In the genomic region with DNA sequence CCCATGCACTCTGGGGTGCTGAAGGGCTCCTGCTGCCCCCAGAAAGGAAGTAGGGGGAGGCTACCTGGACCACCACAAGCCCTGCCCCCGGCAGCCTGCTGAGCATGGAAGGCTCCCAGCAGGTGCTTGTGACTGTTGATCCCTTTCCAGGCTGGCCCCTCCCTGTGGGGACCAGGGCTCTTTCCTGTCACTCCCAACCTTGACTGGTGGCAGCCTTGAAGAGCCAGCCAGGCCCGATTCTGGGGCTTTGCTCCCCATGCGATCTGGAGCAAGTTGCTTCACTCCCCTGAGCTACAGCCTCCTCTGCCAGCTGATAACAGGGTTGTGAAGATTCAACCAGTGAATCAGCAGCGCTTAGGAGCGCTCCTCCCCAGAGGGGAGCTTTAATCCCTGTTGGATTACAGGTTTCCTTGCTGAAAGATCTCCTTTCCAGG, we compare ENCODE assay signal across 1 cellular context.
A peak's percentile ranks its signal among the peaks of the same experiment; 100 is the strongest.
TF ChIP-seq lines count a peak whose summit lies in the region.

No MANE protein-coding gene starts in this region.

TF ChIP-seq in K562, 482 proteins besides CTCF, POLR2A, EP300 and RAD21 (continues in another document):
- TF ChIP-seq, protein P1, sequence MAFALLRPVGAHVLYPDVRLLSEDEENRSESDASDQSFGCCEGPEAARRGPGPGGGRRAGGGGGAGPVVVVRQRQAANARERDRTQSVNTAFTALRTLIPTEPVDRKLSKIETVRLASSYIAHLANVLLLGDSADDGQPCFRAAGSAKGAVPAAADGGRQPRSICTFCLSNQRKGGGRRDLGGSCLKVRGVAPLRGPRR (CRISPR knock-in tag; IDR thresholded peaks at IDR 0.05): no peak
- TF ChIP-seq PTRF (tag; IDR thresholded peaks at IDR 0.05): no peak
- TF ChIP-seq PHF21A (IDR thresholded peaks at IDR 0.05; ENCODE audit: borderline replicate concordance, low read depth): 0 out of 2 replicates have a peak, but pooled peaks have one; percentile 17
- TF ChIP-seq ESRRA (IDR thresholded peaks at IDR 0.05; ENCODE audit: borderline replicate concordance, low read depth): no peak
- TF ChIP-seq SAP30 (IDR thresholded peaks at IDR 0.05; ENCODE audit: borderline replicate concordance, insufficient read depth, low read depth, low read length, poor library complexity, severe bottlenecking): no peak
- no peak for TF ChIP-seq ZNF436 (CRISPR knock-in tag; IDR thresholded peaks at IDR 0.05)
- no peak for TF ChIP-seq SMARCB1 (IDR thresholded peaks at IDR 0.05; ENCODE audit: insufficient read length, low read depth)
- TF ChIP-seq HIVEP1 (CRISPR knock-in tag; IDR thresholded peaks at IDR 0.05): no peak
- no peak for TF ChIP-seq NBN (IDR thresholded peaks at IDR 0.05; ENCODE audit: low read depth)
- TF ChIP-seq NFE2 (IDR thresholded peaks at IDR 0.05; ENCODE audit: low read depth): no peak
- peak; percentile 73 for TF ChIP-seq CEBPB (tag; IDR thresholded peaks at IDR 0.05)
- TF ChIP-seq, protein P2, sequence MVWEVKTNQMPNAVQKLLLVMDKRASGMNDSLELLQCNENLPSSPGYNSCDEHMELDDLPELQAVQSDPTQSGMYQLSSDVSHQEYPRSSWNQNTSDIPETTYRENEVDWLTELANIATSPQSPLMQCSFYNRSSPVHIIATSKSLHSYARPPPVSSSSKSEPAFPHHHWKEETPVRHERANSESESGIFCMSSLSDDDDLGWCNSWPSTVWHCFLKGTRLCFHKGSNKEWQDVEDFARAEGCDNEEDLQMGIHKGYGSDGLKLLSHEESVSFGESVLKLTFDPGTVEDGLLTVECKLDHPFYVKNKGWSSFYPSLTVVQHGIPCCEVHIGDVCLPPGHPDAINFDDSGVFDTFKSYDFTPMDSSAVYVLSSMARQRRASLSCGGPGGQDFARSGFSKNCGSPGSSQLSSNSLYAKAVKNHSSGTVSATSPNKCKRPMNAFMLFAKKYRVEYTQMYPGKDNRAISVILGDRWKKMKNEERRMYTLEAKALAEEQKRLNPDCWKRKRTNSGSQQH (CRISPR knock-in tag; IDR thresholded peaks at IDR 0.05): no peak
- TF ChIP-seq, protein P3, sequence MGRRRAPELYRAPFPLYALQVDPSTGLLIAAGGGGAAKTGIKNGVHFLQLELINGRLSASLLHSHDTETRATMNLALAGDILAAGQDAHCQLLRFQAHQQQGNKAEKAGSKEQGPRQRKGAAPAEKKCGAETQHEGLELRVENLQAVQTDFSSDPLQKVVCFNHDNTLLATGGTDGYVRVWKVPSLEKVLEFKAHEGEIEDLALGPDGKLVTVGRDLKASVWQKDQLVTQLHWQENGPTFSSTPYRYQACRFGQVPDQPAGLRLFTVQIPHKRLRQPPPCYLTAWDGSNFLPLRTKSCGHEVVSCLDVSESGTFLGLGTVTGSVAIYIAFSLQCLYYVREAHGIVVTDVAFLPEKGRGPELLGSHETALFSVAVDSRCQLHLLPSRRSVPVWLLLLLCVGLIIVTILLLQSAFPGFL (CRISPR knock-in tag; IDR thresholded peaks at IDR 0.05): no peak
- no peak for TF ChIP-seq GTF2F1 (IDR thresholded peaks at IDR 0.05; ENCODE audit: low read depth, low read length)
- TF ChIP-seq DACH1 (IDR thresholded peaks at IDR 0.05; ENCODE audit: partially characterized antibody): peak; percentile 17
- no peak for TF ChIP-seq BMI1 (IDR thresholded peaks at IDR 0.05; ENCODE audit: low read length)
- TF ChIP-seq ELF4 (CRISPR knock-in tag; IDR thresholded peaks at IDR 0.05): no peak
- no peak for TF ChIP-seq BHLHE40 (IDR thresholded peaks at IDR 0.05; ENCODE audit: low read length)
- no peak for TF ChIP-seq TCF7 (IDR thresholded peaks at IDR 0.05; ENCODE audit: borderline replicate concordance)
- TF ChIP-seq, protein P4, sequence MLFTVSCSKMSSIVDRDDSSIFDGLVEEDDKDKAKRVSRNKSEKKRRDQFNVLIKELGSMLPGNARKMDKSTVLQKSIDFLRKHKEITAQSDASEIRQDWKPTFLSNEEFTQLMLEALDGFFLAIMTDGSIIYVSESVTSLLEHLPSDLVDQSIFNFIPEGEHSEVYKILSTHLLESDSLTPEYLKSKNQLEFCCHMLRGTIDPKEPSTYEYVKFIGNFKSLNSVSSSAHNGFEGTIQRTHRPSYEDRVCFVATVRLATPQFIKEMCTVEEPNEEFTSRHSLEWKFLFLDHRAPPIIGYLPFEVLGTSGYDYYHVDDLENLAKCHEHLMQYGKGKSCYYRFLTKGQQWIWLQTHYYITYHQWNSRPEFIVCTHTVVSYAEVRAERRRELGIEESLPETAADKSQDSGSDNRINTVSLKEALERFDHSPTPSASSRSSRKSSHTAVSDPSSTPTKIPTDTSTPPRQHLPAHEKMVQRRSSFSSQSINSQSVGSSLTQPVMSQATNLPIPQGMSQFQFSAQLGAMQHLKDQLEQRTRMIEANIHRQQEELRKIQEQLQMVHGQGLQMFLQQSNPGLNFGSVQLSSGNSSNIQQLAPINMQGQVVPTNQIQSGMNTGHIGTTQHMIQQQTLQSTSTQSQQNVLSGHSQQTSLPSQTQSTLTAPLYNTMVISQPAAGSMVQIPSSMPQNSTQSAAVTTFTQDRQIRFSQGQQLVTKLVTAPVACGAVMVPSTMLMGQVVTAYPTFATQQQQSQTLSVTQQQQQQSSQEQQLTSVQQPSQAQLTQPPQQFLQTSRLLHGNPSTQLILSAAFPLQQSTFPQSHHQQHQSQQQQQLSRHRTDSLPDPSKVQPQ (CRISPR knock-in tag; IDR thresholded peaks at IDR 0.05; ENCODE audit: borderline replicate concordance): no peak
- no peak for TF ChIP-seq ZNF212 (CRISPR knock-in tag; IDR thresholded peaks at IDR 0.05)
- TF ChIP-seq ZBTB40 (IDR thresholded peaks at IDR 0.05): no peak
- TF ChIP-seq ZBTB40 (CRISPR knock-in tag; IDR thresholded peaks at IDR 0.05): no peak
- TF ChIP-seq POLR2B (IDR thresholded peaks at IDR 0.05; ENCODE audit: low read depth, partially characterized antibody): no peak
- TF ChIP-seq NR2C2 (CRISPR knock-in tag; IDR thresholded peaks at IDR 0.05): no peak
- no peak for TF ChIP-seq NR2C2 (tag; IDR thresholded peaks at IDR 0.05)
- no peak for TF ChIP-seq MIER1 (IDR thresholded peaks at IDR 0.05; ENCODE audit: low read depth)
- no peak for TF ChIP-seq TAF7 (tag; IDR thresholded peaks at IDR 0.05)
- TF ChIP-seq HDAC2 (IDR thresholded peaks at IDR 0.05): no peak
- TF ChIP-seq, protein P5, sequence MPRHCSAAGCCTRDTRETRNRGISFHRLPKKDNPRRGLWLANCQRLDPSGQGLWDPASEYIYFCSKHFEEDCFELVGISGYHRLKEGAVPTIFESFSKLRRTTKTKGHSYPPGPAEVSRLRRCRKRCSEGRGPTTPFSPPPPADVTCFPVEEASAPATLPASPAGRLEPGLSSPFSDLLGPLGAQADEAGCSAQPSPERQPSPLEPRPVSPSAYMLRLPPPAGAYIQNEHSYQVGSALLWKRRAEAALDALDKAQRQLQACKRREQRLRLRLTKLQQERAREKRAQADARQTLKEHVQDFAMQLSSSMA (CRISPR knock-in tag; IDR thresholded peaks at IDR 0.05): no peak
- TF ChIP-seq SPI1 (IDR thresholded peaks at IDR 0.05; ENCODE audit: borderline replicate concordance, low read depth, low read length): no peak
- TF ChIP-seq, protein P6, sequence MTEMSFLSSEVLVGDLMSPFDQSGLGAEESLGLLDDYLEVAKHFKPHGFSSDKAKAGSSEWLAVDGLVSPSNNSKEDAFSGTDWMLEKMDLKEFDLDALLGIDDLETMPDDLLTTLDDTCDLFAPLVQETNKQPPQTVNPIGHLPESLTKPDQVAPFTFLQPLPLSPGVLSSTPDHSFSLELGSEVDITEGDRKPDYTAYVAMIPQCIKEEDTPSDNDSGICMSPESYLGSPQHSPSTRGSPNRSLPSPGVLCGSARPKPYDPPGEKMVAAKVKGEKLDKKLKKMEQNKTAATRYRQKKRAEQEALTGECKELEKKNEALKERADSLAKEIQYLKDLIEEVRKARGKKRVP (CRISPR knock-in tag; IDR thresholded peaks at IDR 0.05): no peak
- no peak for TF ChIP-seq IRF2 (CRISPR knock-in tag; IDR thresholded peaks at IDR 0.05)
- no peak for TF ChIP-seq SIX5 (IDR thresholded peaks at IDR 0.05; ENCODE audit: borderline replicate concordance in 1 of 2, insufficient read depth in 1 of 2, low read depth in 1 of 2, low read length in 2 of 2)
- TF ChIP-seq LCOR (CRISPR knock-in tag; IDR thresholded peaks at IDR 0.05): 0 out of 2 replicates have a peak, but pooled peaks have one; percentile 43
- TF ChIP-seq DNMT1 (IDR thresholded peaks at IDR 0.05): no peak
- TF ChIP-seq DPF2 (IDR thresholded peaks at IDR 0.05): 0 out of 2 replicates have a peak, but pooled peaks have one; percentile 13
- no peak for TF ChIP-seq ZNF184 (CRISPR knock-in tag; IDR thresholded peaks at IDR 0.05)
- 0 out of 2 replicates have a peak, but pooled peaks have one; percentile 18 for TF ChIP-seq CBFA2T3 (IDR thresholded peaks at IDR 0.05)
- no peak for TF ChIP-seq GABPB1 (CRISPR knock-in tag; IDR thresholded peaks at IDR 0.05)
- TF ChIP-seq, protein P7, sequence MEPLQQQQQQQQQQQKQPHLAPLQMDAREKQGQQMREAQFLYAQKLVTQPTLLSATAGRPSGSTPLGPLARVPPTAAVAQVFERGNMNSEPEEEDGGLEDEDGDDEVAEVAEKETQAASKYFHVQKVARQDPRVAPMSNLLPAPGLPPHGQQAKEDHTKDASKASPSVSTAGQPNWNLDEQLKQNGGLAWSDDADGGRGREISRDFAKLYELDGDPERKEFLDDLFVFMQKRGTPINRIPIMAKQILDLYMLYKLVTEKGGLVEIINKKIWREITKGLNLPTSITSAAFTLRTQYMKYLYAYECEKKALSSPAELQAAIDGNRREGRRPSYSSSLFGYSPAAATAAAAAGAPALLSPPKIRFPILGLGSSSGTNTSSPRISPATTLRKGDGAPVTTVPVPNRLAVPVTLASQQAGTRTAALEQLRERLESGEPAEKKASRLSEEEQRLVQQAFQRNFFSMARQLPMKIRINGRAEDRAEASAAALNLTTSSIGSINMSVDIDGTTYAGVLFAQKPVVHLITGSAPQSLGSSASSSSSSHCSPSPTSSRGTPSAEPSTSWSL (CRISPR knock-in tag; IDR thresholded peaks at IDR 0.05; ENCODE audit: borderline replicate concordance): no peak
- TF ChIP-seq, protein P8, sequence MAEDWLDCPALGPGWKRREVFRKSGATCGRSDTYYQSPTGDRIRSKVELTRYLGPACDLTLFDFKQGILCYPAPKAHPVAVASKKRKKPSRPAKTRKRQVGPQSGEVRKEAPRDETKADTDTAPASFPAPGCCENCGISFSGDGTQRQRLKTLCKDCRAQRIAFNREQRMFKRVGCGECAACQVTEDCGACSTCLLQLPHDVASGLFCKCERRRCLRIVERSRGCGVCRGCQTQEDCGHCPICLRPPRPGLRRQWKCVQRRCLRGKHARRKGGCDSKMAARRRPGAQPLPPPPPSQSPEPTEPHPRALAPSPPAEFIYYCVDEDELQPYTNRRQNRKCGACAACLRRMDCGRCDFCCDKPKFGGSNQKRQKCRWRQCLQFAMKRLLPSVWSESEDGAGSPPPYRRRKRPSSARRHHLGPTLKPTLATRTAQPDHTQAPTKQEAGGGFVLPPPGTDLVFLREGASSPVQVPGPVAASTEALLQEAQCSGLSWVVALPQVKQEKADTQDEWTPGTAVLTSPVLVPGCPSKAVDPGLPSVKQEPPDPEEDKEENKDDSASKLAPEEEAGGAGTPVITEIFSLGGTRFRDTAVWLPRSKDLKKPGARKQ (CRISPR knock-in tag; IDR thresholded peaks at IDR 0.05): no peak
- TF ChIP-seq, protein P9, sequence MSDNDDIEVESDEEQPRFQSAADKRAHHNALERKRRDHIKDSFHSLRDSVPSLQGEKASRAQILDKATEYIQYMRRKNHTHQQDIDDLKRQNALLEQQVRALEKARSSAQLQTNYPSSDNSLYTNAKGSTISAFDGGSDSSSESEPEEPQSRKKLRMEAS (CRISPR knock-in tag; IDR thresholded peaks at IDR 0.05): no peak
- no peak for TF ChIP-seq MCM5 (IDR thresholded peaks at IDR 0.05; ENCODE audit: low read depth)
